Comparison of ENCODE assay signal across 4 cellular contexts in the genomic region with DNA sequence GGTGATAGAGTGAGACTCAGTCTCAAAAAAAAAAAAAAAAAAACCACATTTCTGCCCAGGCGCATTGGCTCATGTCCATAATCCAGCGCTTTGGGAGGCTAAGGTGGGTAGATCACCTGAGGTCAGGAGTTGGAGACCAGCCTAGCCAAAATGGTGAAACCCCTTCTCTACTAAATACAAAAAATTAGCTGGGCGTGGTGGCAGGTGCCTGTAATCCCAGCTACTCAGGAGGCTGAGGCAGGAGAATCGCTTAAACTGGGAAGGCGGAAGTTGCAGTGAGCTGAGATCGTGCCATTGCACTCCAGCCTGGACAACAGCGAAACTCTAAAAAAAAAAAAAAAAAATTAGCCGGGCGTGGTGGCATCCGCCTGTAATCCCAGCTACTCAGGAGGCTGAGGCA.
TF ChIP-seq lines count a peak whose summit lies in the region.

No MANE protein-coding gene starts in this region.

TF ChIP-seq in HEK293, 187 proteins besides CTCF, POLR2A, EP300 and RAD21:
- TF ChIP-seq, protein P1, sequence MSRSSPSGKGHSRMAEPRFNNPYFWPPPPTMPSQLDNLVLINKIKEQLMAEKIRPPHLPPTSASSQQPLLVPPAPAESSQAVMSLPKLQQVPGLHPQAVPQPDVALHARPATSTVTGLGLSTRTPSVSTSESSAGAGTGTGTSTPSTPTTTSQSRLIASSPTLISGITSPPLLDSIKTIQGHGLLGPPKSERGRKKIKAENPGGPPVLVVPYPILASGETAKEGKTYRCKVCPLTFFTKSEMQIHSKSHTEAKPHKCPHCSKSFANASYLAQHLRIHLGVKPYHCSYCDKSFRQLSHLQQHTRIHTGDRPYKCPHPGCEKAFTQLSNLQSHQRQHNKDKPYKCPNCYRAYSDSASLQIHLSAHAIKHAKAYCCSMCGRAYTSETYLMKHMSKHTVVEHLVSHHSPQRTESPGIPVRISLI (tag by site-specific recombination; IDR thresholded peaks at IDR 0.05), result peak; percentile 62; the same call in 1 of the 2 replicates

TF ChIP-seq in HEK293T, 16 proteins besides CTCF, POLR2A, EP300 and RAD21:
- TF ChIP-seq ZNF384 (IDR thresholded peaks at IDR 0.05), result peak; percentile 52; the same call in 1 of the 2 replicates

TF ChIP-seq in GM12878, 131 proteins besides CTCF, POLR2A, EP300 and RAD21:
- TF ChIP-seq, protein P2, sequence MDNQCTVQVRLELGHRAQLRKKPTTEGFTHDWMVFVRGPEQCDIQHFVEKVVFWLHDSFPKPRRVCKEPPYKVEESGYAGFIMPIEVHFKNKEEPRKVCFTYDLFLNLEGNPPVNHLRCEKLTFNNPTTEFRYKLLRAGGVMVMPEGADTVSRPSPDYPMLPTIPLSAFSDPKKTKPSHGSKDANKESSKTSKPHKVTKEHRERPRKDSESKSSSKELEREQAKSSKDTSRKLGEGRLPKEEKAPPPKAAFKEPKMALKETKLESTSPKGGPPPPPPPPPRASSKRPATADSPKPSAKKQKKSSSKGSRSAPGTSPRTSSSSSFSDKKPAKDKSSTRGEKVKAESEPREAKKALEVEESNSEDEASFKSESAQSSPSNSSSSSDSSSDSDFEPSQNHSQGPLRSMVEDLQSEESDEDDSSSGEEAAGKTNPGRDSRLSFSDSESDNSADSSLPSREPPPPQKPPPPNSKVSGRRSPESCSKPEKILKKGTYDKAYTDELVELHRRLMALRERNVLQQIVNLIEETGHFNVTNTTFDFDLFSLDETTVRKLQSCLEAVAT (IDR thresholded peaks at IDR 0.05), result 0 out of 2 replicates have a peak, but pooled peaks have one; percentile 29
TF ChIP-seq in GM12878: peak in this region for 1; not testable (repeated sequence) for 130.

TF ChIP-seq in HepG2, 621 proteins besides CTCF, POLR2A, EP300 and RAD21:
- 0 out of 2 replicates have a peak, but pooled peaks have one; percentile 6 for TF ChIP-seq ZSCAN22 (CRISPR knock-in tag; IDR thresholded peaks at IDR 0.05)
